ENCODE assay signal across 8 cellular contexts in genomic region chr17:40098846-40099626, GRCh38. TPM values are rescaled to one million over a fixed set of nuclear protein-coding genes. Genes with fewer than 3 reads are reported as not detected.
DNase-seq lines count a peak whose midpoint lies in the region; ATAC-seq and TF ChIP-seq lines count a peak whose summit lies in the region.

No MANE protein-coding gene starts in this region.

- intact Hi-C loops in CD4-positive, alpha-beta T cell (cut with DNase I, micrococcal nuclease), result loop anchor here (1.0 to 5.0 kb wide), 5 partner anchors 9 to 172 kb away; partner anchors contain the start of genes CASC3 (in 2 of the 2), LRRC3C (in 1 of the 2), ORMDL3 (in 1 of the 2) and THRA (in 1 of the 2)

- H3K27ac Mint-ChIP-seq in CD4-positive, alpha-beta T cell, result peak overlapping the region; percentile 91
- peak overlapping the region; percentile 96 for H3K27ac Mint-ChIP-seq in memory B cell

- H3K27me3 ChIP-seq in CD4-positive, alpha-beta T cell (ENCODE audit: control insufficient read depth, insufficient read depth, low read length), result no peaks in the 10 kb centered on the region

- H3K9me3 Mint-ChIP-seq in CD4-positive, alpha-beta T cell, result no peaks in the 10 kb centered on the region
- no peaks in the 10 kb centered on the region for H3K9me3 Mint-ChIP-seq in memory B cell

- H3K27ac ChIP-seq in CD4-positive, alpha-beta T cell (ENCODE audit: low read depth, low read length), result peak overlapping the region; percentile 96

- POLR2A ChIA-PET in CD4-positive, alpha-beta T cell (lab: Charles Lee), result interaction anchor here (0.8 to 9.7 kb wide), 19 partner anchors 8 to 637 kb away, joined by 3 to 335 read pairs (median 7); partner anchors contain the start of genes CASC3, CDK12, MED24 and MSL1

- CTCF ChIA-PET in CD4-positive, alpha-beta T cell (lab: Charles Lee), result interaction anchor here (1.0 to 8.8 kb wide), 7 partner anchors 13 to 69 kb away, joined by 3 to 93 read pairs (median 6); no protein-coding TSS in a partner anchor

- no peaks in the 10 kb centered on the region for H3K27me3 Mint-ChIP-seq in CD4-positive, alpha-beta T cell
- H3K27me3 Mint-ChIP-seq in memory B cell, result no peaks in the 10 kb centered on the region

- peaks cover 57% of the 10 kb centered on the region for H3K36me3 Mint-ChIP-seq in CD4-positive, alpha-beta T cell (ENCODE audit: low read depth)
- peaks cover 15% of the 10 kb centered on the region for H3K36me3 Mint-ChIP-seq in memory B cell

- TF ChIP-seq CTCF in CD4-positive, alpha-beta T cell (IDR thresholded peaks at IDR 0.05), result no peak

- peak overlapping the region; percentile 97 for H3K4me3 Mint-ChIP-seq in CD4-positive, alpha-beta T cell
- H3K4me3 Mint-ChIP-seq in memory B cell, result peak overlapping the region; percentile 95

- peaks cover 90% of the 10 kb centered on the region for H3K4me1 Mint-ChIP-seq in CD4-positive, alpha-beta T cell (ENCODE audit: low read depth)
- peaks cover 56% of the 10 kb centered on the region for H3K4me1 Mint-ChIP-seq in memory B cell

- DNase-seq in CD4-positive, alpha-beta T cell, result peak; percentile 99 to 100 (median 99)
- DNase-seq in HT-29 (ENCODE audit: low spot score), result peak; percentile 99
- peak; percentile 95 to 97 for DNase-seq in NOMO-1 (lab: John Stamatoyannopoulos, UW; ENCODE audit: unreplicated experiment in 2 of 2)
- peak; percentile 98 to 100 for DNase-seq in activated CD8-positive, alpha-beta memory T cell treated with anti-CD3 and anti-CD28 coated beads for 4 hours (ENCODE audit: low read depth in 2 of 2)
- peak; percentile 97 for DNase-seq in effector CD8-positive, alpha-beta T cell (lab: John Stamatoyannopoulos, UW)
- DNase-seq in memory B cell (ENCODE audit: low spot score in 2 of 2), result peak; percentile 90 to 97
- peak; percentile 94 to 99 (median 99) for DNase-seq in stimulated activated CD4-positive, alpha-beta T cell treated with anti-CD3 and anti-CD28 coated beads, TNF-alpha, amount 100 ng/mL, for 48 hours (ENCODE audit: low read depth in 3 of 3)

- peak; percentile 63 for ATAC-seq in CD4-positive, alpha-beta T cell (ENCODE audit: poor library complexity)
- ATAC-seq in GM19468 (IDR thresholded peaks at IDR 0.05; ENCODE audit: extremely low read depth, unreplicated experiment) (peak; percentile 19), memory B cell (ENCODE audit: low read depth) (peak; percentile 66)

- no peaks in the 10 kb centered on the region for H3K9me3 ChIP-seq in CD4-positive, alpha-beta T cell (ENCODE audit: control insufficient read depth, low read length)

RNA-seq across cellular contexts. Expression of gene NR1D1, which starts 1.4 kb away (rescaled TPM):
- 10 to 100 TPM; 29.6 to 34.1 TPM for total RNA-seq in CD4-positive, alpha-beta T cell
- total RNA-seq in HT-29 (2014; rRNA removed; shearing (Covaris generic)), result 22.6 and 25.7 TPM in 2 replicates

RNA-seq across cellular contexts. Expression of gene MSL1, which starts 22.7 kb away (rescaled TPM):
- total RNA-seq in CD4-positive, alpha-beta T cell, result 10 to 100 TPM; 77.0 to 79.2 TPM
- 44.1 and 47.1 TPM in 2 replicates for total RNA-seq in HT-29 (2014; rRNA removed; shearing (Covaris generic))

RNA-seq across cellular contexts. Expression of gene THRA, which starts 36.3 kb away (rescaled TPM):
- total RNA-seq in CD4-positive, alpha-beta T cell, result 10 to 100 TPM; 35.2 to 36.4 TPM
- total RNA-seq in HT-29 (2014; rRNA removed; shearing (Covaris generic)), result 31.1 and 33.2 TPM in 2 replicates

RNA-seq across cellular contexts. Expression of gene CASC3, which starts 41.3 kb away (rescaled TPM):
- total RNA-seq in CD4-positive, alpha-beta T cell, result 100 to 1,000 TPM; 195 to 207 TPM
- 22.9 and 33.3 TPM in 2 replicates for total RNA-seq in HT-29 (2014; rRNA removed; shearing (Covaris generic))

RNA-seq across cellular contexts. Expression of gene MED24, which starts 44.8 kb away (rescaled TPM):
- total RNA-seq in CD4-positive, alpha-beta T cell, result 10 to 100 TPM; 82.9 to 85.3 TPM
- total RNA-seq in HT-29 (2014; rRNA removed; shearing (Covaris generic)), result 56.3 and 56.6 TPM in 2 replicates

Comparison
In these comparisons a context has a peak if more than half of its experiments do, and no peak if none do; other contexts are left out.
1. Peak in every context shown above with its lines: DNase-seq, ATAC-seq and H3K27ac ChIP-seq.